In the genomic region with DNA sequence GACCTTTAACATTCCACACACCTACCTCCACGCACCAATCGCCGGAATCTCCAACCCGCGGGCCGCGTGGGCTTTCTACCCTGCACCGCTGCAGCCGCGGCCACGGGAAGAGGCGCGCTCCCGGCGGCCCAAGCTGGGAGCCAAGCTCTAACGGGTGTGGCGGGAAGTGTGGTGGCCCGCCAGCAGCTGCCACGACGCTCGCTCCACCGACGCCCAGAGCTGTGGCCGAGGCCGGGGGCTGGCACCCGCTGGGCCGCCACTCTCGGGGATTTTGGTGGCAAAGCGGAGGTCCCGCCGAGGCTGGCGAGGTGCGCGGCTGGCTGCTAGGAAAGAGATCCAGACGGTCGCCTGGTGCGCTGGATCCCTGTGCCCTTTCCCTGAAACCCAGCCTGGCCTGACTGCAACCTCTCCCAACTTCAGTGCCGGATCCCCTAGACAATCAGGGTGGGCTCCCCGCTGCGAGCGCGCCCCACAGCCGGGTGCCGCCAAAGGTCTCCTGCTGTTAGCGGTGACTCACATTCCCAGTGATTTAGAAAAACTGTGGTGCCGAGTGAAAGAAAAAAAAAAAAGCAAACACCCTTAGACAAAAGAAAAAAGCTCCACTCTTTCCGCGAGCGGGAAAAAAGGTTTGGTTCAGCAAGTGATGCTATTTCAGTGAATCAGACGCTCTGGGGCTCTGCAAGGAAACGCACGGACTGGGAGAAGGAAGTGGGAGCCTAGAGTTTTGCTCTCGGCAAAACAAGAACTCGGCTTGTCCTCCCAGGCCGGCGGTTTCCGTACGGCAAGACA, we compare ENCODE assay signal across 8 cellular contexts. TPM values are rescaled to one million over a fixed set of nuclear protein-coding genes. Genes with fewer than 3 reads are reported as not detected.
DNase-seq lines count a peak whose midpoint lies in the region; ATAC-seq, FAIRE-seq and TF ChIP-seq lines count a peak whose summit lies in the region.

No MANE protein-coding gene starts in this region.

- FAIRE-seq in pancreas (lab: Jason Lieb, UNC) = no peak

- intact Hi-C loops in pancreas (cut with DNase I) = no loop called here

- H3K9me2 ChIP-seq in Karpas-422 (replicated peaks; ENCODE audit: insufficient read depth, low read length) = no peaks in the 10 kb centered on the region

- 20% methylated on average over 55 to 58 of the region's 58 CpGs for WGBS in pancreas, 2 donors

- H4K20me1 ChIP-seq in Karpas-422 (ENCODE audit: insufficient read depth, low read depth, low read length) = peaks cover 16% of the 10 kb centered on the region

- H3K27ac ChIP-seq in Karpas-422 (ENCODE audit: low read length) = no peak overlapping the region
- no peak overlapping the region for H3K27ac ChIP-seq in pancreas

- H3K4me1 ChIP-seq in Karpas-422 (ENCODE audit: low read length) (peaks cover 58% of the 10 kb centered on the region), pancreas (peaks cover 0 to 11% (median 0%) of the 10 kb centered on the region in 3 donors)

- no peaks in the 10 kb centered on the region for H3K9me3 ChIP-seq in Karpas-422 (ENCODE audit: low read length)
- H3K9me3 ChIP-seq in pancreas = no peaks in the 10 kb centered on the region

- peaks cover 4% of the 10 kb centered on the region; the same call in 1 of the 2 replicates for H3K36me3 ChIP-seq in Karpas-422 (ENCODE audit: insufficient read depth, low read length)
- no peaks in the 10 kb centered on the region for H3K36me3 ChIP-seq in pancreas

- peak; percentile 31 for DNase-seq in Ammon's horn (ENCODE audit: low spot score)
- peak; percentile 69 for DNase-seq in Karpas-422
- peak; percentile 67 to 69 for DNase-seq in activated T-cell treated with anti-CD3 and anti-CD28 coated beads, Interleukin-2, amount 50 U/mL, for 48 hours
- peak; percentile 63 for DNase-seq in glomerular visceral epithelial cell (ENCODE audit: extremely low spot score)
- DNase-seq in pancreas = peak; percentile 7 to 74 (median 38)
- DNase-seq in NCI-H2107 treated with DMSO at 0.1 percent for 48 hours (lab: John Stamatoyannopoulos, UW; ENCODE audit: unreplicated experiment) = no peak

- ATAC-seq in pancreas = peak in 1 of 4 donors; percentile 18
- no peak for ATAC-seq in GM21447 (IDR thresholded peaks at IDR 0.05; ENCODE audit: unreplicated experiment)
- no peak for ATAC-seq in HG03097 (IDR thresholded peaks at IDR 0.05; ENCODE audit: low FRiP score, unreplicated experiment)

- H3K27me3 ChIP-seq in Karpas-422 (ENCODE audit: low read length) (no peaks in the 10 kb centered on the region; the same call in 1 of the 2 replicates), pancreas (peaks cover 0 to 13% (median 0%) of the 10 kb centered on the region in 4 donors)

- peak overlapping the region; percentile 97 for H3K4me3 ChIP-seq in Karpas-422 (ENCODE audit: low read length)
- peak overlapping the region in 2 of 4 donors; percentile 15 to 45 for H3K4me3 ChIP-seq in pancreas

- no peak for TF ChIP-seq CTCF in pancreas (IDR thresholded peaks at IDR 0.05)

- H3K4me2 ChIP-seq in Karpas-422 (ENCODE audit: low read depth, low read length, poor library complexity, severe bottlenecking) = peak overlapping the region; percentile 92

- peaks cover 18% of the 10 kb centered on the region for H3K79me2 ChIP-seq in Karpas-422 (ENCODE audit: low read length)

- H3K9ac ChIP-seq in Karpas-422 (ENCODE audit: low read length) = peak overlapping the region; percentile 87

- H2AFZ ChIP-seq in Karpas-422 (ENCODE audit: low read length) = no peak overlapping the region; the same call in 1 of the 2 replicates

RNA-seq across cellular contexts. Expression of a gene that starts 2.9 kb away (rescaled TPM):
- total RNA-seq in Karpas-422 (2014; rRNA removed; shearing (Covaris generic); ENCODE audit: low replicate concordance) = 29.7 and 51.9 TPM in 2 replicates
- 10 to 100 TPM in 3 of 6 donors, 1 to 10 TPM in 3; 5.5 to 14.9 (median 10.0) TPM for total RNA-seq in pancreas
- 1 to 10 TPM; 2.7 to 4.4 TPM for polyA plus RNA-seq in pancreas
